In the genomic region with DNA sequence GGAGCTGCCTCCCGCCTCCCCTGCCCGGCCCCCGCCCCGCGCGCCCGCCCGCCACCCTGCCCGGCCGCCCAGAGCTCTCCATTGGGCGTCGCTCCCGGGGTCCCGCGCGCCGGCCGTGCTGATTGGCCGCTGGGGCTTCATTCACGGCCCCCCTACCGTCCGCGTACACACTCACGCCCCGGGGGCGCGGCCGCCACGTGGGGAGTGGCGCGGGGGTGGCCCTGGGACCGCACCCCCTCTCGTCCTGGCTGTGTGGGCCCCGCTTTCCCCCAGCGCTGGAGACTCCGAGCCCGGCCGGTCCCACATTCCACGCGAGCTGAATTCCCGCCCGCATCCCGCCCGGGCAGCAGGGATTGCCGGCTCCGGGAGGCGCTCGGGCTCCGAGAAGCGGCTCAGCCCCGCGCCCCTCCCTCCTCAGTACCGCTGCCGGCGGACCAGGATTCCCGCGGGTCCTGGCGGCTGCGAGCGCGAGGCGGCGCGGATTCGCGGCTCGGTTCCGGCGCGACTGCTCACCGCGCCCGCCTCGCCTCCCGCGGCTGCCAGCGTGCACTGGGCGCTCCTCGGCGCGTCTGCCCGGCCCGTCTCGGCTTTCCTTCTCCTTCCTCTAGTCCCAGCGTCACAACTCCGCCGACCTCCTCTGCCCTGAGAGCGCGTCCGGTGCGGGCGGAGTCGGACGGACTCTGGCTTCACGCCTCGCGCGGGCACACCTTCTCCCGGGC, we compare ENCODE assay signal across 8 cellular contexts. TPM values are rescaled to one million over a fixed set of nuclear protein-coding genes. Genes with fewer than 3 reads are reported as not detected.
DNase-seq lines count a peak whose midpoint lies in the region; ATAC-seq, FAIRE-seq and TF ChIP-seq lines count a peak whose summit lies in the region.

No MANE protein-coding gene starts in this region.

- peak; percentile 77 to 91 for ATAC-seq in A549
- ATAC-seq in GM18909 (IDR thresholded peaks at IDR 0.05; ENCODE audit: poor library complexity, unreplicated experiment): peak; percentile 64
- peak; percentile 55 for ATAC-seq in HG03159 (IDR thresholded peaks at IDR 0.05; ENCODE audit: unreplicated experiment)
- ATAC-seq in activated T-cell treated with anti-CD3 and anti-CD28 coated beads, Interleukin-2, amount 50 U/mL, for 4 hours: peak; percentile 89 to 90

- no peaks in the 10 kb centered on the region for H3K9me3 Mint-ChIP-seq in activated T-cell treated with anti-CD3 and anti-CD28 coated beads, Interleukin-2, amount 50 U/mL, for 4 hours

- peak overlapping the region; percentile 99 for H3K4me2 ChIP-seq in A549

- no peaks in the 10 kb centered on the region for H3K36me3 Mint-ChIP-seq in activated T-cell treated with anti-CD3 and anti-CD28 coated beads, Interleukin-2, amount 50 U/mL, for 4 hours (ENCODE audit: insufficient read depth)

- H3K4me1 ChIP-seq in A549 (peaks cover 18% of the 10 kb centered on the region; the same call in 2 of the 3 replicates), esophagus squamous epithelium (peaks cover 29 to 81% (median 38%) of the 10 kb centered on the region in 3 donors), muscle layer of duodenum (ENCODE audit: control insufficient read depth in 1 of 2, insufficient read depth in 2 of 2, low read length in 2 of 2) (peaks cover 4 to 28% of the 10 kb centered on the region in 2 donors)

- 11% methylated on average over 19 of the region's 99 CpGs for WGBS in A549 (ENCODE audit: missing lambda C conversion rate)
- 0% methylated on average over 12 of the region's 99 CpGs; no CpG with 5 or more reads in 1 of the 2 donors for WGBS in esophagus squamous epithelium, 2 donors

- H3K27me3 Mint-ChIP-seq in activated T-cell treated with anti-CD3 and anti-CD28 coated beads, Interleukin-2, amount 50 U/mL, for 4 hours (ENCODE audit: low read depth): peaks cover 29% of the 10 kb centered on the region

- H3K27me3 ChIP-seq in esophagus squamous epithelium: peaks cover 0 to 44% (median 16%) of the 10 kb centered on the region in 4 donors
- peaks cover 46% of the 10 kb centered on the region for H3K27me3 ChIP-seq in muscle layer of duodenum (ENCODE audit: low read depth, low read length)

- TF ChIP-seq RAD21 in A549 (conservative IDR thresholded peaks at IDR 0.05 in 1 of 2, IDR thresholded peaks at IDR 0.05 in 1 of 2): no peak

- H3K4me3 Mint-ChIP-seq in activated T-cell treated with anti-CD3 and anti-CD28 coated beads, Interleukin-2, amount 50 U/mL, for 4 hours: peak overlapping the region; percentile 74

- intact Hi-C loops in esophagus squamous epithelium (cut with DNase I): no loop called here

- CTCF ChIA-PET in A549 (lab: Yijun Ruan, JAX): interaction anchor here (1.3 to 1.9 kb wide), 2 partner anchors 11 to 25 kb away, joined by 4 to 5 read pairs; no protein-coding TSS in a partner anchor

- no peaks in the 10 kb centered on the region for H3K9me3 ChIP-seq in A549
- H3K9me3 ChIP-seq in esophagus squamous epithelium: no peaks in the 10 kb centered on the region
- H3K9me3 ChIP-seq in muscle layer of duodenum (ENCODE audit: control insufficient read depth in 1 of 2, low read length in 2 of 2): no peaks in the 10 kb centered on the region

- H3K36me3 ChIP-seq in esophagus squamous epithelium (no peaks in the 10 kb centered on the region), muscle layer of duodenum (ENCODE audit: control insufficient read depth in 1 of 2, insufficient read depth in 2 of 2, low read length in 2 of 2) (no peaks in the 10 kb centered on the region)

- POLR2A ChIA-PET in A549 (lab: Yijun Ruan, JAX): interaction anchor here (0.5 to 0.6 kb wide), 2 partner anchors 108 to 429 kb away, joined by 3 to 4 read pairs; no protein-coding TSS in a partner anchor

- H3K27ac ChIP-seq in A549 (peak overlapping the region in 1 of 2 experiments; percentile 61; a peak in 3 of 6 replicates), esophagus squamous epithelium (peak overlapping the region; percentile 71 to 94 (median 78)), muscle layer of duodenum (ENCODE audit: low read length) (no peak overlapping the region)

- no peak for TF ChIP-seq EP300 in A549 (IDR thresholded peaks at IDR 0.05)

- DNase-seq in A549 (ENCODE audit: low read depth in 1 of 2, low spot score in 1 of 2) (peak; percentile 65 to 68), NOMO-1 (lab: John Stamatoyannopoulos, UW; ENCODE audit: unreplicated experiment in 2 of 2) (peak; percentile 56 to 78), esophagus squamous epithelium (lab: John Stamatoyannopoulos, UW) (no peak)
- DNase-seq in activated T-cell treated with anti-CD3 and anti-CD28 coated beads, Interleukin-2, amount 50 U/mL, for 4 hours: peak; percentile 75
- DNase-seq in stimulated activated CD8-positive, alpha-beta memory T cell treated with anti-CD3 and anti-CD28 coated beads, Interleukin-4, amount 100 ng/mL, for 48 hours: peak; percentile 84

- H3K4me3 ChIP-seq in A549 (peak overlapping the region; percentile 59), esophagus squamous epithelium (peak overlapping the region; percentile 54 to 88 (median 70)), muscle layer of duodenum (ENCODE audit: low read depth in 1 of 2, low read length in 2 of 2) (peak overlapping the region; percentile 42 to 79)

- TF ChIP-seq CTCF in A549 (IDR thresholded peaks at IDR 0.05) (no peak), esophagus squamous epithelium (IDR thresholded peaks at IDR 0.05) (peak in 1 of 6 experiments; percentile 5)

- FAIRE-seq in A549 (lab: Jason Lieb, UNC): no peak

- TF ChIP-seq POLR2A in A549 (IDR thresholded peaks at IDR 0.05; ENCODE audit: low read length) (no peak), esophagus squamous epithelium (IDR thresholded peaks at IDR 0.05) (peak in 1 of 4 donors; percentile 23)

- H3K4me1 Mint-ChIP-seq in activated T-cell treated with anti-CD3 and anti-CD28 coated beads, Interleukin-2, amount 50 U/mL, for 4 hours (ENCODE audit: low read depth): peaks cover 8% of the 10 kb centered on the region

TF ChIP-seq in A549, 52 proteins besides CTCF, POLR2A, EP300 and RAD21:
- TF ChIP-seq, protein P1, sequence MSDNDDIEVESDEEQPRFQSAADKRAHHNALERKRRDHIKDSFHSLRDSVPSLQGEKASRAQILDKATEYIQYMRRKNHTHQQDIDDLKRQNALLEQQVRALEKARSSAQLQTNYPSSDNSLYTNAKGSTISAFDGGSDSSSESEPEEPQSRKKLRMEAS (IDR thresholded peaks at IDR 0.05): peak; percentile 78
- TF ChIP-seq, protein P2, sequence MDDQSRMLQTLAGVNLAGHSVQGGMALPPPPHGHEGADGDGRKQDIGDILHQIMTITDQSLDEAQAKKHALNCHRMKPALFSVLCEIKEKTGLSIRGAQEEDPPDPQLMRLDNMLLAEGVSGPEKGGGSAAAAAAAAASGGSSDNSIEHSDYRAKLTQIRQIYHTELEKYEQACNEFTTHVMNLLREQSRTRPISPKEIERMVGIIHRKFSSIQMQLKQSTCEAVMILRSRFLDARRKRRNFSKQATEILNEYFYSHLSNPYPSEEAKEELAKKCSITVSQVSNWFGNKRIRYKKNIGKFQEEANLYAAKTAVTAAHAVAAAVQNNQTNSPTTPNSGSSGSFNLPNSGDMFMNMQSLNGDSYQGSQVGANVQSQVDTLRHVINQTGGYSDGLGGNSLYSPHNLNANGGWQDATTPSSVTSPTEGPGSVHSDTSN (IDR thresholded peaks at IDR 0.05): peak; percentile 28; the same call in 1 of the 2 replicates
- TF ChIP-seq CBX8 (IDR thresholded peaks at IDR 0.05) (no peak), HOXA7 (CRISPR knock-in tag; IDR thresholded peaks at IDR 0.05) (no peak), JUNB (IDR thresholded peaks at IDR 0.05) (no peak), NPAS2 (CRISPR knock-in tag; IDR thresholded peaks at IDR 0.05; ENCODE audit: borderline replicate concordance) (no peak), HEYL (CRISPR knock-in tag; IDR thresholded peaks at IDR 0.05) (no peak)

RNA-seq across cellular contexts. Expression of a gene that starts 0.5 kb away (rescaled TPM):
- polyA plus RNA-seq in A549 (2011; rRNA removed) (not detected in 2 replicates), A549 (2017; fragmentation: RNase III; extraction: RNeasy Plus Mini Kit Qiagen cat#74134 plus additional on column Dnase treatment) (not detected in 3 replicates)
- not detected in 2 replicates for polyA plus RNA-seq in A549 (2012; cell fraction: cytosol; rRNA removed)
- polyA plus RNA-seq in A549 (2012; cell fraction: nucleus; rRNA removed): 0.09 TPM in 1 of 2 replicates, not detected in the other
- polyA minus RNA-seq in A549 (2011; rRNA and poly(A)+ RNA removed): not detected in 2 replicates
- 1 to 10 TPM in 2 of 3 donors, under 1 TPM in 1; 0.91 to 1.3 (median 1.0) TPM for total RNA-seq in activated T-cell treated with anti-CD3 and anti-CD28 coated beads, Interleukin-2, amount 50 U/mL, for 4 hours
- total RNA-seq in esophagus squamous epithelium: 1 to 10 TPM; 2.1 to 4.5 (median 2.8) TPM

RNA-seq across cellular contexts. Expression of a gene that starts 34.5 kb away (rescaled TPM):
- polyA plus RNA-seq in A549 (2011; rRNA removed) (27.0 and 37.6 TPM in 2 replicates), A549 (2017; fragmentation: RNase III; extraction: RNeasy Plus Mini Kit Qiagen cat#74134 plus additional on column Dnase treatment) (43.1 to 53.1 TPM (median 44.8 TPM) in 3 replicates)
- polyA plus RNA-seq in A549 (2012; cell fraction: cytosol; rRNA removed): 15.3 and 16.7 TPM in 2 replicates
- 5.9 and 11.9 TPM in 2 replicates for polyA plus RNA-seq in A549 (2012; cell fraction: nucleus; rRNA removed)
- 7.3 and 10.5 TPM in 2 replicates for polyA minus RNA-seq in A549 (2011; rRNA and poly(A)+ RNA removed)
- 100 to 1,000 TPM; 103 to 105 (median 104) TPM for total RNA-seq in activated T-cell treated with anti-CD3 and anti-CD28 coated beads, Interleukin-2, amount 50 U/mL, for 4 hours
- total RNA-seq in esophagus squamous epithelium: 10 to 100 TPM; 38.5 to 71.5 (median 54.5) TPM

RNA-seq across cellular contexts. Expression of a gene that starts 41.7 kb away (rescaled TPM):
- polyA plus RNA-seq in A549 (2011; rRNA removed) (1.4 and 2.0 TPM in 2 replicates), A549 (2017; fragmentation: RNase III; extraction: RNeasy Plus Mini Kit Qiagen cat#74134 plus additional on column Dnase treatment) (4.3 to 5.9 TPM (median 5.4 TPM) in 3 replicates)
- polyA plus RNA-seq in A549 (2012; cell fraction: cytosol; rRNA removed): 3.1 and 4.4 TPM in 2 replicates
- 5.0 and 6.4 TPM in 2 replicates for polyA plus RNA-seq in A549 (2012; cell fraction: nucleus; rRNA removed)
- polyA minus RNA-seq in A549 (2011; rRNA and poly(A)+ RNA removed): 4.4 and 4.6 TPM in 2 replicates
- total RNA-seq in activated T-cell treated with anti-CD3 and anti-CD28 coated beads, Interleukin-2, amount 50 U/mL, for 4 hours: 10 to 100 TPM; 15.9 to 33.8 (median 26.9) TPM
- total RNA-seq in esophagus squamous epithelium: 10 to 100 TPM in 3 of 4 donors, 1 to 10 TPM in 1; 6.2 to 18.7 (median 12.4) TPM

RNA-seq across cellular contexts. Expression of a gene that starts 57.2 kb away (rescaled TPM):
- polyA plus RNA-seq in A549 (2011; rRNA removed) (53.5 and 62.6 TPM in 2 replicates), A549 (2017; fragmentation: RNase III; extraction: RNeasy Plus Mini Kit Qiagen cat#74134 plus additional on column Dnase treatment) (99.2 to 101 TPM (median 101 TPM) in 3 replicates)
- polyA plus RNA-seq in A549 (2012; cell fraction: cytosol; rRNA removed): 21.8 and 24.7 TPM in 2 replicates
- 10.9 and 15.5 TPM in 2 replicates for polyA plus RNA-seq in A549 (2012; cell fraction: nucleus; rRNA removed)
- 18.5 and 23.7 TPM in 2 replicates for polyA minus RNA-seq in A549 (2011; rRNA and poly(A)+ RNA removed)
- 100 to 1,000 TPM; 130 to 133 (median 130) TPM for total RNA-seq in activated T-cell treated with anti-CD3 and anti-CD28 coated beads, Interleukin-2, amount 50 U/mL, for 4 hours
- total RNA-seq in esophagus squamous epithelium: 10 to 100 TPM; 33.9 to 49.7 (median 44.4) TPM
